Comparison of ENCODE assay signal across 24 cellular contexts in the genomic region with DNA sequence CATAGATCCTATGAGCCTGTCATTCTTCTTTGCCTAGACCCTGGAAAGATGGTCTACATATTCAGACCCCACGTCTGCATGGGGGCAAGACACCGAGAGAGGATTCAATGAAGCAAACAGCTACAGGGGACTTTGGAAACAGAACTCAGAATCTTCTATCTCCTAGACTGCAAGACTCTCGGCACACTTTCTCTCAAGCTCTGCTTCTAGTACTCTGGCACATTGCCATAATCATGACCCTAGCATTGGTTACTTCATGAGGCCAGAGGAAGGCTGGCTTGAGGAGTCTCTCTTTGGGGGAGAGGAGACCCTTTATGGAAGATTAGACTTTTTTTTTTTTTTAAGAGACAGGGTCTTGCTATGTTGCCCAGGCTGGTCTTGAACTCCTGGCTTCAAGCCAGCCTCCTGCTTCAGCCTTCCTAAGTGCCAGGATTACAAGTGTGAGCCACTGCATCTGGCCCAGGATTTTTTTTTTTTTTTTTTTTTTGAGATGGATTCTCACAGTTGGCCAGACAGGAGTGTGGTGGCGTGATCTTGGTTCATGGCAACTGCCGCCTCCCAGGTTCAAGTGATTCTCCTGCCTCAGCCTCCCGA. TPM values are rescaled to one million over a fixed set of nuclear protein-coding genes. Genes with fewer than 3 reads are reported as not detected.
DNase-seq lines count a peak whose midpoint lies in the region; ATAC-seq lines count a peak whose summit lies in the region.
"Had no signal": no experiment of that assay in that cellular context is flagged by ENCODE, and none has a peak within 500 bp of the region (broad histone marks: within the 10 kb centered on the region; RNA-seq: fewer than 3 reads in every experiment).

No MANE protein-coding gene starts in this region.

- H3K27ac Mint-ChIP-seq in activated naive CD4-positive, alpha-beta T cell treated with anti-CD3 and anti-CD28 coated beads, Interleukin-2, amount 50 U/mL, for 72 hours = no peak overlapping the region
- no peak overlapping the region for H3K27ac Mint-ChIP-seq in activated T-helper 2 cell treated with anti-CD3 and anti-CD28 coated beads, Interferon-gamma antibody, Interleukin-2, Interleukin-4, amounts not matched to agents 10 μg/mL and 5 μg/mL and 100 μg/mL, durations not matched to agents 14 hours and 24 hours and 36 hours
- H3K27ac Mint-ChIP-seq in immature natural killer cell = no peak overlapping the region
- H3K27ac Mint-ChIP-seq: activated CD4-positive, alpha-beta T cell treated with anti-CD3 and anti-CD28 coated beads for 36 hours; H9; natural killer cell had no signal

- ATAC-seq in activated naive CD4-positive, alpha-beta T cell treated with anti-CD3 and anti-CD28 coated beads, Interleukin-2, amount 50 U/mL, for 72 hours = no peak
- no peak for ATAC-seq in HG03571 (IDR thresholded peaks at IDR 0.05; ENCODE audit: unreplicated experiment)
- ATAC-seq: activated CD4-positive, alpha-beta T cell treated with anti-CD3 and anti-CD28 coated beads for 36 hours; body of pancreas; natural killer cell; pancreas; stimulated activated naive CD8-positive, alpha-beta T cell treated with anti-CD3 and anti-CD28 coated beads, Interleukin-15, amount 100 ng/mL, for 72 hours had no signal

- H3K4me1 Mint-ChIP-seq in activated T-helper 2 cell treated with anti-CD3 and anti-CD28 coated beads, Interferon-gamma antibody, Interleukin-2, Interleukin-4, amounts not matched to agents 10 μg/mL and 5 μg/mL and 100 μg/mL, durations not matched to agents 14 hours and 24 hours and 36 hours (ENCODE audit: low read depth) = peaks cover 2% of the 10 kb centered on the region
- H3K4me1 Mint-ChIP-seq in immature natural killer cell = no peaks in the 10 kb centered on the region
- H3K4me1 Mint-ChIP-seq: natural killer cell had no signal

- peaks cover 7% of the 10 kb centered on the region for H3K27me3 Mint-ChIP-seq in activated T-helper 2 cell treated with anti-CD3 and anti-CD28 coated beads, Interferon-gamma antibody, Interleukin-2, Interleukin-4, amounts not matched to agents 10 μg/mL and 5 μg/mL and 100 μg/mL, durations not matched to agents 14 hours and 24 hours and 36 hours (ENCODE audit: low read depth)
- peaks cover 3 to 16% (median 4%) of the 10 kb centered on the region in 3 donors for H3K27me3 Mint-ChIP-seq in immature natural killer cell (ENCODE audit: low read depth in 3 of 3)

- no peaks in the 10 kb centered on the region for H3K9me3 Mint-ChIP-seq in activated naive CD4-positive, alpha-beta T cell treated with anti-CD3 and anti-CD28 coated beads, Interleukin-2, amount 50 U/mL, for 72 hours
- H3K9me3 Mint-ChIP-seq in activated T-helper 2 cell treated with anti-CD3 and anti-CD28 coated beads, Interferon-gamma antibody, Interleukin-2, Interleukin-4, amounts not matched to agents 10 μg/mL and 5 μg/mL and 100 μg/mL, durations not matched to agents 14 hours and 24 hours and 36 hours = no peaks in the 10 kb centered on the region
- H3K9me3 Mint-ChIP-seq in immature natural killer cell = no peaks in the 10 kb centered on the region
- H3K9me3 Mint-ChIP-seq: natural killer cell had no signal

- H3K4me3 Mint-ChIP-seq in activated T-helper 2 cell treated with anti-CD3 and anti-CD28 coated beads, Interferon-gamma antibody, Interleukin-2, Interleukin-4, amounts not matched to agents 10 μg/mL and 5 μg/mL and 100 μg/mL, durations not matched to agents 14 hours and 24 hours and 36 hours (ENCODE audit: low read depth) = no peak overlapping the region
- H3K4me3 Mint-ChIP-seq in immature natural killer cell = no peak overlapping the region
- H3K4me3 Mint-ChIP-seq: activated CD4-positive, alpha-beta T cell treated with anti-CD3 and anti-CD28 coated beads for 36 hours; H9; natural killer cell; stimulated activated naive CD8-positive, alpha-beta T cell treated with anti-CD3 and anti-CD28 coated beads, Interleukin-15, amount 100 ng/mL, for 72 hours had no signal

- intact Hi-C loops in activated T-helper 2 cell treated with anti-CD3 and anti-CD28 coated beads, Interferon-gamma antibody, Interleukin-2, Interleukin-4, amounts not matched to agents 10 μg/mL and 5 μg/mL and 100 μg/mL, durations not matched to agents 14 hours and 24 hours and 36 hours (cut with micrococcal nuclease) = no loop called here

- DNase-seq in NCI-H2171 treated with DMSO at 0.1 percent for 48 hours (lab: John Stamatoyannopoulos, UW) (peak; percentile 39), NCI-H2171 (lab: John Stamatoyannopoulos, UW) (no peak), NCI-H69 (lab: John Stamatoyannopoulos, UW) (peak; percentile 37), left kidney (ENCODE audit: low read depth, low spot score) (peak; percentile 39), immature natural killer cell (no peak)
- DNase-seq in activated naive CD4-positive, alpha-beta T cell treated with anti-CD3 and anti-CD28 coated beads, Interleukin-2, amount 50 U/mL, for 72 hours (ENCODE audit: low spot score in 2 of 2) = no peak
- DNase-seq in activated T-helper 2 cell treated with anti-CD3 and anti-CD28 coated beads, Interferon-gamma antibody, Interleukin-2, Interleukin-4, amounts not matched to agents 10 μg/mL and 5 μg/mL and 100 μg/mL, durations not matched to agents 14 hours and 24 hours and 36 hours (ENCODE audit: low spot score) = no peak
- DNase-seq: activated CD4-positive, alpha-beta T cell treated with anti-CD3 and anti-CD28 coated beads for 36 hours; activated gamma-delta T cell treated with Interleukin-2 at 50 U/mL for 16 hours; activated T-cell treated with anti-CD3 and anti-CD28 coated beads for 4 hours; body of pancreas; DND-41; H9; islet precursor cell; Kasumi-1; natural killer cell; NCI-H82; pancreas; small intestine; stimulated activated CD4-positive, alpha-beta T cell treated with anti-CD3 and anti-CD28 coated beads, Interleukin-1b, Interleukin-23, amount 100 ng/mL, for 48 hours; stimulated activated CD8-positive, alpha-beta memory T cell treated with anti-CD3 and anti-CD28 coated beads, Interleukin-4, amount 100 ng/mL, for 48 hours; stimulated activated naive CD8-positive, alpha-beta T cell treated with anti-CD3 and anti-CD28 coated beads, Interleukin-15, amount 100 ng/mL, for 72 hours; T-helper 2 cell had no signal

- no peaks in the 10 kb centered on the region for H3K36me3 Mint-ChIP-seq in activated naive CD4-positive, alpha-beta T cell treated with anti-CD3 and anti-CD28 coated beads, Interleukin-2, amount 50 U/mL, for 72 hours
- no peaks in the 10 kb centered on the region for H3K36me3 Mint-ChIP-seq in activated T-helper 2 cell treated with anti-CD3 and anti-CD28 coated beads, Interferon-gamma antibody, Interleukin-2, Interleukin-4, amounts not matched to agents 10 μg/mL and 5 μg/mL and 100 μg/mL, durations not matched to agents 14 hours and 24 hours and 36 hours (ENCODE audit: low read depth)
- H3K36me3 Mint-ChIP-seq in immature natural killer cell = no peaks in the 10 kb centered on the region
- H3K36me3 Mint-ChIP-seq: natural killer cell had no signal

RNA-seq across cellular contexts. Expression of a gene that starts 20.7 kb away (rescaled TPM):
- under 1 TPM in 1 of 2 donors, not detected in 1; 0.19 TPM for total RNA-seq in activated naive CD4-positive, alpha-beta T cell treated with anti-CD3 and anti-CD28 coated beads, Interleukin-2, amount 50 U/mL, for 72 hours
- total RNA-seq in activated T-helper 2 cell treated with anti-CD3 and anti-CD28 coated beads, Interferon-gamma antibody, Interleukin-2, Interleukin-4, amounts not matched to agents 10 μg/mL and 5 μg/mL and 100 μg/mL, durations not matched to agents 14 hours and 24 hours and 36 hours = 0.09 and 0.11 TPM in 2 replicates
- polyA plus RNA-seq in immature natural killer cell = not detected

Comparison
In these comparisons a context has a peak if more than half of its experiments do, and no peak if none do; other contexts are left out.
1. DNase-seq: peak in NCI-H2171 treated with DMSO at 0.1 percent for 48 hours (single experiment), NCI-H69 (single experiment) and left kidney (single experiment); none in NCI-H2171 (single experiment), activated naive CD4-positive, alpha-beta T cell treated with anti-CD3 and anti-CD28 coated beads, Interleukin-2, amount 50 U/mL, for 72 hours (0 of 2), activated T-helper 2 cell treated with anti-CD3 and anti-CD28 coated beads, Interferon-gamma antibody, Interleukin-2, Interleukin-4, amounts not matched to agents 10 μg/mL and 5 μg/mL and 100 μg/mL, durations not matched to agents 14 hours and 24 hours and 36 hours (single experiment) and immature natural killer cell (0 of 3).